ENCODE assay signal across 1 cellular context in the genomic region with DNA sequence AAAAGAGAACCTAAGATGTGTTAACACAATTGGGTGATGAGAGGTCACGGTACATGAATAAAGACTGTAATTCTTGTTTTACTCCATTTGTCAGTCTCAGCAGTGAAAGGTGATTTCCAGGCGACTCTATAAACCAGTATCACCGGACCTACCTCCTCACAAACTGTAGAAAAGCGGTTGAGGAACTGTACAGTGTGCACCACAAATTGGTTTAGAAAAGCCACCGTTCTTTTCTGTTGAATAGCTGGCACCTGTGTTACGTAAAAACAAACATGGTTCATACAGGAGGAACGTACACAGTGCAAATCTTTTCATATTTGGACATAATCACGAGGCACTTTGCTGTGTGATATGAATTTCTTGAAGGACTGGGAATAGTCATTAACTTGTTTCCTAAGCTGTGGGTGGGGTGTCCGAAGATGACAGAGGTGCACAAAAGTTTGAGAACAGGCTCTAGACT.
TF ChIP-seq lines count a peak whose summit lies in the region.

No MANE protein-coding gene starts in this region.

TF ChIP-seq in GM23338, 12 proteins besides CTCF, POLR2A, EP300 and RAD21 (continued from another document):
- TF ChIP-seq ZNF462 (CRISPR knock-in tag; IDR thresholded peaks at IDR 0.05) (no peak), EZH2phosphoT487 (IDR thresholded peaks at IDR 0.05; ENCODE audit: unreplicated experiment) (no peak), CREB1 (CRISPR knock-in tag; IDR thresholded peaks at IDR 0.05; ENCODE audit: low read depth) (no peak), STAT1 (IDR thresholded peaks at IDR 0.05; ENCODE audit: unreplicated experiment) (no peak), ZNF114 (CRISPR knock-in tag; IDR thresholded peaks at IDR 0.05) (no peak), NANOG (IDR thresholded peaks at IDR 0.05; ENCODE audit: borderline replicate concordance) (no peak)
